Comparison of ENCODE assay signal across 1 cellular context in the genomic region with DNA sequence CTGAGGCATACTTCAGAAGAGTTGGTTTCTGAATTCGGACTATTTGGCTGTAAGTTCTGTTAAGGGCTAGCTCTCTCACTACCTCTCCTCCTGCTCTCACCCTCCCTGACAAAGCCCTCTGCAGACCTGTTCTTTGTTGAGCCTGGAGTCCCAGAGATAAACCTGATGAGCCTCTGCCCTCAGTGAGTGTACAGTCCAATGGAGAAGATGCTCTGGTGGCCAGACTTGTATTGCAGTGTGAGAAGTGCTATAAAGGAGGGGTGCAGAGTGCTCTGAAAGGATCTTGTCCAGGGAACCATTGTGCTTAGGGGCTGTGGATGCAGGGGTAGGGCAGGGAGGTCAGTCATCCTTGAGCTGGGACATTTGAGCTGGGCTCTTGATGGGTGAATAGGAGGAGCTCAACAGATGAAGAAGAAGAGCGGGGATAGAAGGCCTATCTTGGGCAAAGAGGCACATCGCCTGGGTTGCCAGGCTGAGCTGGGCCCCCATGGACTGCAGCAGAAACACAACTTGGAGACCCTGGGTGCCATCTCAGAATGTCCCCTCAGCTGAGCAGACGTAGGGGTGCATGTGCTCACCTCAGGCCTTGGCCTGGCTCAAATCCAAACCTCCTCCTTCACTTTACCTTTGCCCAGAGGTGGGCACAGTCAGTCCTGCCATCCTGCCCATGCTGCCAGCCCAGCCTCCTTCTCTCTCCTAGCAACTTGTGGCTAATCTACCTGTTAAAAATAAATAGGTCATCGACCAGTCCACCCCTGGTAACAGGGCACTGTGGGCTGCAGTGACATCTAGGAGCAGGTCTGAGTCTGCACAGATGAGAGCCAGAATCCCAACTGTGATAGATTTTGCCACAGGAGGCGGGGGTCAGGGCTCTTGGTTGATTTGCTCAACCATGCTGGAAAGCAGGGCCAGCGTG.
TF ChIP-seq lines count a peak whose summit lies in the region.

No MANE protein-coding gene starts in this region.

TF ChIP-seq in K562, 482 proteins besides CTCF, POLR2A, EP300 and RAD21:
- TF ChIP-seq ZNF699 (CRISPR knock-in tag; IDR thresholded peaks at IDR 0.05; ENCODE audit: insufficient replicate concordance) (no peak), ZNF282 (CRISPR knock-in tag; IDR thresholded peaks at IDR 0.05) (no peak), HMG20B (CRISPR knock-in tag; IDR thresholded peaks at IDR 0.05) (no peak), ZNF766 (CRISPR knock-in tag; conservative IDR thresholded peaks at IDR 0.05) (no peak), ZNF316 (IDR thresholded peaks at IDR 0.05) (peak; percentile 58), SRSF3 (IDR thresholded peaks at IDR 0.05; ENCODE audit: insufficient read depth, low read length) (no peak), CBX3 (IDR thresholded peaks at IDR 0.05; ENCODE audit: borderline replicate concordance in 1 of 2, low read length in 2 of 2) (peak in 1 of 2 experiments; percentile 50; a peak in 1 of 3 replicates), TEAD2 (tag; IDR thresholded peaks at IDR 0.05) (no peak), IFI16 (CRISPR knock-in tag; IDR thresholded peaks at IDR 0.05) (no peak), ZNF644 (tag; IDR thresholded peaks at IDR 0.05; ENCODE audit: low read depth) (no peak), HCFC1 (IDR thresholded peaks at IDR 0.05; ENCODE audit: low read depth, low read length) (no peak), ZNF586 (CRISPR knock-in tag; conservative IDR thresholded peaks at IDR 0.05) (no peak), RBM34 (IDR thresholded peaks at IDR 0.05; ENCODE audit: borderline replicate concordance, insufficient read depth, low read length) (no peak), FOXA3 (CRISPR knock-in tag; conservative IDR thresholded peaks at IDR 0.05 in 1 of 2, IDR thresholded peaks at IDR 0.05 in 1 of 2) (no peak), ZNF224 (CRISPR knock-in tag; IDR thresholded peaks at IDR 0.05) (no peak), ZNF121 (CRISPR knock-in tag; conservative IDR thresholded peaks at IDR 0.05) (peak; percentile 66), KLF6 (CRISPR knock-in tag; IDR thresholded peaks at IDR 0.05; ENCODE audit: borderline replicate concordance) (no peak)
- TF ChIP-seq, protein P1, sequence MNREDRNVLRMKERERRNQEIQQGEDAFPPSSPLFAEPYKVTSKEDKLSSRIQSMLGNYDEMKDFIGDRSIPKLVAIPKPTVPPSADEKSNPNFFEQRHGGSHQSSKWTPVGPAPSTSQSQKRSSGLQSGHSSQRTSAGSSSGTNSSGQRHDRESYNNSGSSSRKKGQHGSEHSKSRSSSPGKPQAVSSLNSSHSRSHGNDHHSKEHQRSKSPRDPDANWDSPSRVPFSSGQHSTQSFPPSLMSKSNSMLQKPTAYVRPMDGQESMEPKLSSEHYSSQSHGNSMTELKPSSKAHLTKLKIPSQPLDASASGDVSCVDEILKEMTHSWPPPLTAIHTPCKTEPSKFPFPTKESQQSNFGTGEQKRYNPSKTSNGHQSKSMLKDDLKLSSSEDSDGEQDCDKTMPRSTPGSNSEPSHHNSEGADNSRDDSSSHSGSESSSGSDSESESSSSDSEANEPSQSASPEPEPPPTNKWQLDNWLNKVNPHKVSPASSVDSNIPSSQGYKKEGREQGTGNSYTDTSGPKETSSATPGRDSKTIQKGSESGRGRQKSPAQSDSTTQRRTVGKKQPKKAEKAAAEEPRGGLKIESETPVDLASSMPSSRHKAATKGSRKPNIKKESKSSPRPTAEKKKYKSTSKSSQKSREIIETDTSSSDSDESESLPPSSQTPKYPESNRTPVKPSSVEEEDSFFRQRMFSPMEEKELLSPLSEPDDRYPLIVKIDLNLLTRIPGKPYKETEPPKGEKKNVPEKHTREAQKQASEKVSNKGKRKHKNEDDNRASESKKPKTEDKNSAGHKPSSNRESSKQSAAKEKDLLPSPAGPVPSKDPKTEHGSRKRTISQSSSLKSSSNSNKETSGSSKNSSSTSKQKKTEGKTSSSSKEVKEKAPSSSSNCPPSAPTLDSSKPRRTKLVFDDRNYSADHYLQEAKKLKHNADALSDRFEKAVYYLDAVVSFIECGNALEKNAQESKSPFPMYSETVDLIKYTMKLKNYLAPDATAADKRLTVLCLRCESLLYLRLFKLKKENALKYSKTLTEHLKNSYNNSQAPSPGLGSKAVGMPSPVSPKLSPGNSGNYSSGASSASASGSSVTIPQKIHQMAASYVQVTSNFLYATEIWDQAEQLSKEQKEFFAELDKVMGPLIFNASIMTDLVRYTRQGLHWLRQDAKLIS (CRISPR knock-in tag; IDR thresholded peaks at IDR 0.05): no peak
- TF ChIP-seq, protein P2, sequence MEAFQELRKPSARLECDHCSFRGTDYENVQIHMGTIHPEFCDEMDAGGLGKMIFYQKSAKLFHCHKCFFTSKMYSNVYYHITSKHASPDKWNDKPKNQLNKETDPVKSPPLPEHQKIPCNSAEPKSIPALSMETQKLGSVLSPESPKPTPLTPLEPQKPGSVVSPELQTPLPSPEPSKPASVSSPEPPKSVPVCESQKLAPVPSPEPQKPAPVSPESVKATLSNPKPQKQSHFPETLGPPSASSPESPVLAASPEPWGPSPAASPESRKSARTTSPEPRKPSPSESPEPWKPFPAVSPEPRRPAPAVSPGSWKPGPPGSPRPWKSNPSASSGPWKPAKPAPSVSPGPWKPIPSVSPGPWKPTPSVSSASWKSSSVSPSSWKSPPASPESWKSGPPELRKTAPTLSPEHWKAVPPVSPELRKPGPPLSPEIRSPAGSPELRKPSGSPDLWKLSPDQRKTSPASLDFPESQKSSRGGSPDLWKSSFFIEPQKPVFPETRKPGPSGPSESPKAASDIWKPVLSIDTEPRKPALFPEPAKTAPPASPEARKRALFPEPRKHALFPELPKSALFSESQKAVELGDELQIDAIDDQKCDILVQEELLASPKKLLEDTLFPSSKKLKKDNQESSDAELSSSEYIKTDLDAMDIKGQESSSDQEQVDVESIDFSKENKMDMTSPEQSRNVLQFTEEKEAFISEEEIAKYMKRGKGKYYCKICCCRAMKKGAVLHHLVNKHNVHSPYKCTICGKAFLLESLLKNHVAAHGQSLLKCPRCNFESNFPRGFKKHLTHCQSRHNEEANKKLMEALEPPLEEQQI (IDR thresholded peaks at IDR 0.05): no peak
- TF ChIP-seq, protein P3, sequence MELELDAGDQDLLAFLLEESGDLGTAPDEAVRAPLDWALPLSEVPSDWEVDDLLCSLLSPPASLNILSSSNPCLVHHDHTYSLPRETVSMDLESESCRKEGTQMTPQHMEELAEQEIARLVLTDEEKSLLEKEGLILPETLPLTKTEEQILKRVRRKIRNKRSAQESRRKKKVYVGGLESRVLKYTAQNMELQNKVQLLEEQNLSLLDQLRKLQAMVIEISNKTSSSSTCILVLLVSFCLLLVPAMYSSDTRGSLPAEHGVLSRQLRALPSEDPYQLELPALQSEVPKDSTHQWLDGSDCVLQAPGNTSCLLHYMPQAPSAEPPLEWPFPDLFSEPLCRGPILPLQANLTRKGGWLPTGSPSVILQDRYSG (tag; conservative IDR thresholded peaks at IDR 0.05; ENCODE audit: low read depth): no peak
- TF ChIP-seq, protein P4, sequence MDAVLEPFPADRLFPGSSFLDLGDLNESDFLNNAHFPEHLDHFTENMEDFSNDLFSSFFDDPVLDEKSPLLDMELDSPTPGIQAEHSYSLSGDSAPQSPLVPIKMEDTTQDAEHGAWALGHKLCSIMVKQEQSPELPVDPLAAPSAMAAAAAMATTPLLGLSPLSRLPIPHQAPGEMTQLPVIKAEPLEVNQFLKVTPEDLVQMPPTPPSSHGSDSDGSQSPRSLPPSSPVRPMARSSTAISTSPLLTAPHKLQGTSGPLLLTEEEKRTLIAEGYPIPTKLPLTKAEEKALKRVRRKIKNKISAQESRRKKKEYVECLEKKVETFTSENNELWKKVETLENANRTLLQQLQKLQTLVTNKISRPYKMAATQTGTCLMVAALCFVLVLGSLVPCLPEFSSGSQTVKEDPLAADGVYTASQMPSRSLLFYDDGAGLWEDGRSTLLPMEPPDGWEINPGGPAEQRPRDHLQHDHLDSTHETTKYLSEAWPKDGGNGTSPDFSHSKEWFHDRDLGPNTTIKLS (IDR thresholded peaks at IDR 0.05; ENCODE audit: borderline replicate concordance, low read depth): no peak
- TF ChIP-seq, protein P5, sequence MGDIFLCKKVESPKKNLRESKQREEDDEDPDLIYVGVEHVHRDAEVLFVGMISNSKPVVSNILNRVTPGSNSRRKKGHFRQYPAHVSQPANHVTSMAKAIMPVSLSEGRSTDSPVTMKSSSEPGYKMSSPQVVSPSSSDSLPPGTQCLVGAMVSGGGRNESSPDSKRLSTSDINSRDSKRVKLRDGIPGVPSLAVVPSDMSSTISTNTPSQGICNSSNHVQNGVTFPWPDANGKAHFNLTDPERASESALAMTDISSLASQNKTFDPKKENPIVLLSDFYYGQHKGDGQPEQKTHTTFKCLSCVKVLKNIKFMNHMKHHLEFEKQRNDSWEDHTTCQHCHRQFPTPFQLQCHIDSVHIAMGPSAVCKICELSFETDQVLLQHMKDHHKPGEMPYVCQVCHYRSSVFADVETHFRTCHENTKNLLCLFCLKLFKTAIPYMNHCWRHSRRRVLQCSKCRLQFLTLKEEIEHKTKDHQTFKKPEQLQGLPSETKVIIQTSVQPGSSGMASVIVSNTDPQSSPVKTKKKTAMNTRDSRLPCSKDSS (IDR thresholded peaks at IDR 0.05; ENCODE audit: low read depth, partially characterized antibody): no peak
- TF ChIP-seq, protein P6, sequence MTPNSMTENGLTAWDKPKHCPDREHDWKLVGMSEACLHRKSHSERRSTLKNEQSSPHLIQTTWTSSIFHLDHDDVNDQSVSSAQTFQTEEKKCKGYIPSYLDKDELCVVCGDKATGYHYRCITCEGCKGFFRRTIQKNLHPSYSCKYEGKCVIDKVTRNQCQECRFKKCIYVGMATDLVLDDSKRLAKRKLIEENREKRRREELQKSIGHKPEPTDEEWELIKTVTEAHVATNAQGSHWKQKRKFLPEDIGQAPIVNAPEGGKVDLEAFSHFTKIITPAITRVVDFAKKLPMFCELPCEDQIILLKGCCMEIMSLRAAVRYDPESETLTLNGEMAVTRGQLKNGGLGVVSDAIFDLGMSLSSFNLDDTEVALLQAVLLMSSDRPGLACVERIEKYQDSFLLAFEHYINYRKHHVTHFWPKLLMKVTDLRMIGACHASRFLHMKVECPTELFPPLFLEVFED (CRISPR knock-in tag; conservative IDR thresholded peaks at IDR 0.05): no peak
- TF ChIP-seq, protein P7, sequence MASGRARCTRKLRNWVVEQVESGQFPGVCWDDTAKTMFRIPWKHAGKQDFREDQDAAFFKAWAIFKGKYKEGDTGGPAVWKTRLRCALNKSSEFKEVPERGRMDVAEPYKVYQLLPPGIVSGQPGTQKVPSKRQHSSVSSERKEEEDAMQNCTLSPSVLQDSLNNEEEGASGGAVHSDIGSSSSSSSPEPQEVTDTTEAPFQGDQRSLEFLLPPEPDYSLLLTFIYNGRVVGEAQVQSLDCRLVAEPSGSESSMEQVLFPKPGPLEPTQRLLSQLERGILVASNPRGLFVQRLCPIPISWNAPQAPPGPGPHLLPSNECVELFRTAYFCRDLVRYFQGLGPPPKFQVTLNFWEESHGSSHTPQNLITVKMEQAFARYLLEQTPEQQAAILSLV (tag; IDR thresholded peaks at IDR 0.05): no peak
- TF ChIP-seq, protein P8, sequence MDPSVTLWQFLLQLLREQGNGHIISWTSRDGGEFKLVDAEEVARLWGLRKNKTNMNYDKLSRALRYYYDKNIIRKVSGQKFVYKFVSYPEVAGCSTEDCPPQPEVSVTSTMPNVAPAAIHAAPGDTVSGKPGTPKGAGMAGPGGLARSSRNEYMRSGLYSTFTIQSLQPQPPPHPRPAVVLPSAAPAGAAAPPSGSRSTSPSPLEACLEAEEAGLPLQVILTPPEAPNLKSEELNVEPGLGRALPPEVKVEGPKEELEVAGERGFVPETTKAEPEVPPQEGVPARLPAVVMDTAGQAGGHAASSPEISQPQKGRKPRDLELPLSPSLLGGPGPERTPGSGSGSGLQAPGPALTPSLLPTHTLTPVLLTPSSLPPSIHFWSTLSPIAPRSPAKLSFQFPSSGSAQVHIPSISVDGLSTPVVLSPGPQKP (CRISPR knock-in tag; IDR thresholded peaks at IDR 0.05): no peak
